In the genomic region with DNA sequence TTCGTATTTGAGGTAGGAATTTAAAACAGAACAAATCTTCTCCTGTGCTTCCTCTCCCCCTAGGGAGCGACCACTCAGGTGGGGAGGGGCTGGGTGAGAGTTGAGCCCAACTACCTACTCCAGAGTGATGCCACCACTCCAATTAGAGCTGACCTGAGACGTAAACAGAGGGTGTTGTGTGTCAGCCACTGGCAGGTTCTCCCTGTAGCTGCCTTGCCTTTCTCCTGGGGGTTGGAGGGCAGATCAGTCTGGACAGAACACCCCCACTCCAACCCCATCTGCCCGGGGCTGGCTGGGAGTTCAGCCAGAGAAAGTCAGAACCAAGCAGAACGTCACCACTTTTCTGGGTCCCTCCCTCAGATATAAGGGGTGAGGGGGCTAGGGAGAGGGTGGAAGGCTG, we compare ENCODE assay signal across 13 cellular contexts.
DNase-seq lines count a peak whose midpoint lies in the region; TF ChIP-seq lines count a peak whose summit lies in the region.
"Had no signal": no experiment of that assay in that cellular context is flagged by ENCODE, and none has a peak within 500 bp of the region (broad histone marks: within the 10 kb centered on the region; RNA-seq: fewer than 3 reads in every experiment).

No MANE protein-coding gene starts in this region.

- H3K36me3 ChIP-seq in SU-DHL-6 (ENCODE audit: low read length), result no peaks in the 10 kb centered on the region

- no peak overlapping the region for H2AFZ ChIP-seq in SU-DHL-6 (ENCODE audit: low read depth, low read length, severe bottlenecking)

- H4K20me1 ChIP-seq in SU-DHL-6 (ENCODE audit: low read depth, low read length), result no peaks in the 10 kb centered on the region

- peaks cover 25% of the 10 kb centered on the region for H3K79me2 ChIP-seq in SU-DHL-6 (ENCODE audit: insufficient read depth, low read length)

- H3K9me3 ChIP-seq in SU-DHL-6 (ENCODE audit: insufficient read depth, low read length), result no peaks in the 10 kb centered on the region
- H3K9me3 ChIP-seq: tibial nerve had no signal

- H3K27ac ChIP-seq in SU-DHL-6 (ENCODE audit: low read depth, low read length), result peak overlapping the region; percentile 76; the same call in 1 of the 2 replicates
- H3K27ac ChIP-seq: 22Rv1 had no signal

- peak; percentile 54 for DNase-seq in DMS 273 (lab: John Stamatoyannopoulos, UW; ENCODE audit: unreplicated experiment)
- no peak for DNase-seq in DMS 273 treated with DMSO at 0.1 percent for 48 hours (lab: John Stamatoyannopoulos, UW)
- DNase-seq in GM20000 (ENCODE audit: low spot score), result peak; percentile 5
- DNase-seq in islet precursor cell, result peak; percentile 75
- no peak for DNase-seq in DMS53 (lab: John Stamatoyannopoulos, UW)
- DNase-seq in glomerular visceral epithelial cell (ENCODE audit: extremely low spot score), result no peak
- DNase-seq in SW 1271 (lab: John Stamatoyannopoulos, UW), result no peak
- DNase-seq: activated gamma-delta T cell, EL, NCI-H2227 treated with DMSO at 0.1 percent for 48 hours had no signal

- no peaks in the 10 kb centered on the region for H3K9me2 ChIP-seq in SU-DHL-6 (replicated peaks; ENCODE audit: insufficient read depth, low read length)

- no peaks in the 10 kb centered on the region for H3K27me3 ChIP-seq in SU-DHL-6 (ENCODE audit: low read length)
- H3K27me3 ChIP-seq: tibial nerve had no signal

- H3K9ac ChIP-seq in SU-DHL-6 (ENCODE audit: low read length), result peak overlapping the region; percentile 88

- TF ChIP-seq CTCF in GM20000 (IDR thresholded peaks at IDR 0.05; ENCODE audit: extremely low read depth, missing control alignments) (no peak), SU-DHL-6 (IDR thresholded peaks at IDR 0.05; ENCODE audit: insufficient read depth, low read length, poor library complexity, severe bottlenecking) (no peak)

- H3F3A ChIP-seq in SU-DHL-6 (ENCODE audit: insufficient read depth), result peaks cover 13% of the 10 kb centered on the region; the same call in 1 of the 2 replicates

- H3K4me3 ChIP-seq in SU-DHL-6 (ENCODE audit: insufficient read depth, low read length, poor library complexity, severe bottlenecking), result peak overlapping the region; percentile 61

- peak overlapping the region; percentile 96 for H3K4me2 ChIP-seq in SU-DHL-6 (ENCODE audit: low read depth, low read length, poor library complexity, severe bottlenecking)

Comparison
In these comparisons a context has a peak if more than half of its experiments do, and no peak if none do; other contexts are left out.
1. DNase-seq: peak in DMS 273 (single experiment), GM20000 (single experiment) and islet precursor cell (single experiment); none in DMS 273 treated with DMSO at 0.1 percent for 48 hours (single experiment), DMS53 (single experiment), glomerular visceral epithelial cell (single experiment) and SW 1271 (0 of 2).